ENCODE assay signal across 1 cellular context in the genomic region with DNA sequence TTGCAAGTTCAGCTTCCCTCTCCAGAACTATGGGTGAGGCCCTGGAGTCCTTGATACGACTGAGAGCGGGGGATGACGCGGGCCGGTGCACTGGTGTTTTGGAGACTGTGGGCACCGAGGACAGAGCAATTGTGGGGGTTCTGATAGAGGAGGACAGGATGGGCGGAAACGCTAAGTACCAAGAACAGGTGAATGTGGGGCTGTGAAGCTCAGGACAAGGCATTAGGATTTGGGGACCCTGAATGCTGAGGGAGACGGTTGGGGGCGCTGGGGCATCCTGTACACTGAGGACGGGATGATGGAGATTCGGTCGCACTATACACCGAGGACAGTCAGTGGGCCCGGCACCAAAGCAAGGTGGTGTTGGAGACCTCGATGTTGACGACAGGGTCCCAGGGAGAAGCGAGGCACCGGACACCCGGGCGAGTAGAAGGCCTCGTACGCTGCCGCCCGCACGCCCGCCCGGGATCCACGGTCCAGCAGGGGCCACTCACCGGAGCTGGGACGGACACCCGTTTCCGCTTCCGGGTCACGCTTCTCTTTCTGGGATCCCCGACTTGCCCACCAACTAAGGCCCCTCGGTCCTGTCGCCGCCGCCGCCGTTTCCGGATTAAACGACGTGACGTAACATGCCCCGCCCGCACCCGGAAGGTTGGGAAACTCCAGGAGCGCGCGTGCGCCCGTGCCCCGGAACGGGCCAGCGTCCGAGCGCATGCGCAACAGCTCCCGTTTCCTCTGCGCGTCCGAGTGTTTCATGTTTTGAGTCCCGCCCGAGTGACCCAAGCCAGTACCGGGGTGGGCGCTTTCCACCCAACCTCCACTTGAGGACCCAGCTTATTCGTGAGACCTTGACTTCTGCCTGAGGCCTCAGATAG.
TF ChIP-seq lines count a peak whose summit lies in the region.

A gene (minus strand): TSS at position 612 of the 875 bp plus-strand sequence. CDS start 893 bp downstream, outside the sequence.

TF ChIP-seq in HEK293, 187 proteins besides CTCF, POLR2A, EP300 and RAD21 (continued from another document and continues in another):
- TF ChIP-seq, protein P1, sequence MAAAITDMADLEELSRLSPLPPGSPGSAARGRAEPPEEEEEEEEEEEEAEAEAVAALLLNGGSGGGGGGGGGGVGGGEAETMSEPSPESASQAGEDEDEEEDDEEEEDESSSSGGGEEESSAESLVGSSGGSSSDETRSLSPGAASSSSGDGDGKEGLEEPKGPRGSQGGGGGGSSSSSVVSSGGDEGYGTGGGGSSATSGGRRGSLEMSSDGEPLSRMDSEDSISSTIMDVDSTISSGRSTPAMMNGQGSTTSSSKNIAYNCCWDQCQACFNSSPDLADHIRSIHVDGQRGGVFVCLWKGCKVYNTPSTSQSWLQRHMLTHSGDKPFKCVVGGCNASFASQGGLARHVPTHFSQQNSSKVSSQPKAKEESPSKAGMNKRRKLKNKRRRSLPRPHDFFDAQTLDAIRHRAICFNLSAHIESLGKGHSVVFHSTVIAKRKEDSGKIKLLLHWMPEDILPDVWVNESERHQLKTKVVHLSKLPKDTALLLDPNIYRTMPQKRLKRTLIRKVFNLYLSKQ (tag by site-specific recombination; IDR thresholded peaks at IDR 0.05; ENCODE audit: borderline replicate concordance), result no peak
- TF ChIP-seq, protein P2, sequence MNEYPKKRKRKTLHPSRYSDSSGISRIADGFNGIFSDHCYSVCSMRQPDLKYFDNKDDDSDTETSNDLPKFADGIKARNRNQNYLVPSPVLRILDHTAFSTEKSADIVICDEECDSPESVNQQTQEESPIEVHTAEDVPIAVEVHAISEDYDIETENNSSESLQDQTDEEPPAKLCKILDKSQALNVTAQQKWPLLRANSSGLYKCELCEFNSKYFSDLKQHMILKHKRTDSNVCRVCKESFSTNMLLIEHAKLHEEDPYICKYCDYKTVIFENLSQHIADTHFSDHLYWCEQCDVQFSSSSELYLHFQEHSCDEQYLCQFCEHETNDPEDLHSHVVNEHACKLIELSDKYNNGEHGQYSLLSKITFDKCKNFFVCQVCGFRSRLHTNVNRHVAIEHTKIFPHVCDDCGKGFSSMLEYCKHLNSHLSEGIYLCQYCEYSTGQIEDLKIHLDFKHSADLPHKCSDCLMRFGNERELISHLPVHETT (tag by site-specific recombination; IDR thresholded peaks at IDR 0.05), result peak; percentile 75
- peak; percentile 93 for TF ChIP-seq ZBTB20 (tag by site-specific recombination; IDR thresholded peaks at IDR 0.05)
- peak; percentile 56; the same call in 1 of the 2 replicates for TF ChIP-seq WT1 (tag by site-specific recombination; IDR thresholded peaks at IDR 0.05)
- TF ChIP-seq, protein P3, sequence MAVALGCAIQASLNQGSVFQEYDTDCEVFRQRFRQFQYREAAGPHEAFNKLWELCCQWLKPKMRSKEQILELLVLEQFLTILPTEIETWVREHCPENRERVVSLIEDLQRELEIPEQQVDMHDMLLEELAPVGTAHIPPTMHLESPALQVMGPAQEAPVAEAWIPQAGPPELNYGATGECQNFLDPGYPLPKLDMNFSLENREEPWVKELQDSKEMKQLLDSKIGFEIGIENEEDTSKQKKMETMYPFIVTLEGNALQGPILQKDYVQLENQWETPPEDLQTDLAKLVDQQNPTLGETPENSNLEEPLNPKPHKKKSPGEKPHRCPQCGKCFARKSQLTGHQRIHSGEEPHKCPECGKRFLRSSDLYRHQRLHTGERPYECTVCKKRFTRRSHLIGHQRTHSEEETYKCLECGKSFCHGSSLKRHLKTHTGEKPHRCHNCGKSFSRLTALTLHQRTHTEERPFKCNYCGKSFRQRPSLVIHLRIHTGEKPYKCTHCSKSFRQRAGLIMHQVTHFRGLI (tag by site-specific recombination; IDR thresholded peaks at IDR 0.05), result peak; percentile 35; the same call in 1 of the 2 replicates
- TF ChIP-seq, protein P4, sequence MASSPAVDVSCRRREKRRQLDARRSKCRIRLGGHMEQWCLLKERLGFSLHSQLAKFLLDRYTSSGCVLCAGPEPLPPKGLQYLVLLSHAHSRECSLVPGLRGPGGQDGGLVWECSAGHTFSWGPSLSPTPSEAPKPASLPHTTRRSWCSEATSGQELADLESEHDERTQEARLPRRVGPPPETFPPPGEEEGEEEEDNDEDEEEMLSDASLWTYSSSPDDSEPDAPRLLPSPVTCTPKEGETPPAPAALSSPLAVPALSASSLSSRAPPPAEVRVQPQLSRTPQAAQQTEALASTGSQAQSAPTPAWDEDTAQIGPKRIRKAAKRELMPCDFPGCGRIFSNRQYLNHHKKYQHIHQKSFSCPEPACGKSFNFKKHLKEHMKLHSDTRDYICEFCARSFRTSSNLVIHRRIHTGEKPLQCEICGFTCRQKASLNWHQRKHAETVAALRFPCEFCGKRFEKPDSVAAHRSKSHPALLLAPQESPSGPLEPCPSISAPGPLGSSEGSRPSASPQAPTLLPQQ (tag by site-specific recombination; IDR thresholded peaks at IDR 0.05), result no peak; the same call in 1 of the 2 replicates
- TF ChIP-seq ZNF324 (tag by site-specific recombination; IDR thresholded peaks at IDR 0.05), result no peak; the same call in 1 of the 2 replicates
- peak; percentile 75; the same call in 1 of the 2 replicates for TF ChIP-seq HOXC10 (CRISPR knock-in tag; IDR thresholded peaks at IDR 0.05)
- no peak for TF ChIP-seq ZNF404 (tag by site-specific recombination; IDR thresholded peaks at IDR 0.05)
- TF ChIP-seq, protein P5, sequence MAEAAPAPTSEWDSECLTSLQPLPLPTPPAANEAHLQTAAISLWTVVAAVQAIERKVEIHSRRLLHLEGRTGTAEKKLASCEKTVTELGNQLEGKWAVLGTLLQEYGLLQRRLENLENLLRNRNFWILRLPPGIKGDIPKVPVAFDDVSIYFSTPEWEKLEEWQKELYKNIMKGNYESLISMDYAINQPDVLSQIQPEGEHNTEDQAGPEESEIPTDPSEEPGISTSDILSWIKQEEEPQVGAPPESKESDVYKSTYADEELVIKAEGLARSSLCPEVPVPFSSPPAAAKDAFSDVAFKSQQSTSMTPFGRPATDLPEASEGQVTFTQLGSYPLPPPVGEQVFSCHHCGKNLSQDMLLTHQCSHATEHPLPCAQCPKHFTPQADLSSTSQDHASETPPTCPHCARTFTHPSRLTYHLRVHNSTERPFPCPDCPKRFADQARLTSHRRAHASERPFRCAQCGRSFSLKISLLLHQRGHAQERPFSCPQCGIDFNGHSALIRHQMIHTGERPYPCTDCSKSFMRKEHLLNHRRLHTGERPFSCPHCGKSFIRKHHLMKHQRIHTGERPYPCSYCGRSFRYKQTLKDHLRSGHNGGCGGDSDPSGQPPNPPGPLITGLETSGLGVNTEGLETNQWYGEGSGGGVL (tag by site-specific recombination; IDR thresholded peaks at IDR 0.05), result peak; percentile 44
- TF ChIP-seq KLF1 (tag by site-specific recombination; IDR thresholded peaks at IDR 0.05), result 0 out of 2 replicates have a peak, but pooled peaks have one; percentile 22
- TF ChIP-seq ZNF561 (tag by site-specific recombination; IDR thresholded peaks at IDR 0.05; ENCODE audit: borderline replicate concordance), result peak; percentile 75; the same call in 1 of the 2 replicates
- TF ChIP-seq, protein P6, sequence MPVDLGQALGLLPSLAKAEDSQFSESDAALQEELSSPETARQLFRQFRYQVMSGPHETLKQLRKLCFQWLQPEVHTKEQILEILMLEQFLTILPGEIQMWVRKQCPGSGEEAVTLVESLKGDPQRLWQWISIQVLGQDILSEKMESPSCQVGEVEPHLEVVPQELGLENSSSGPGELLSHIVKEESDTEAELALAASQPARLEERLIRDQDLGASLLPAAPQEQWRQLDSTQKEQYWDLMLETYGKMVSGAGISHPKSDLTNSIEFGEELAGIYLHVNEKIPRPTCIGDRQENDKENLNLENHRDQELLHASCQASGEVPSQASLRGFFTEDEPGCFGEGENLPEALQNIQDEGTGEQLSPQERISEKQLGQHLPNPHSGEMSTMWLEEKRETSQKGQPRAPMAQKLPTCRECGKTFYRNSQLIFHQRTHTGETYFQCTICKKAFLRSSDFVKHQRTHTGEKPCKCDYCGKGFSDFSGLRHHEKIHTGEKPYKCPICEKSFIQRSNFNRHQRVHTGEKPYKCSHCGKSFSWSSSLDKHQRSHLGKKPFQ (tag by site-specific recombination; IDR thresholded peaks at IDR 0.05), result no peak
- TF ChIP-seq ZNF292 (tag by site-specific recombination; IDR thresholded peaks at IDR 0.05; ENCODE audit: borderline replicate concordance, low read depth), result no peak
- TF ChIP-seq ZNF37A (tag by site-specific recombination; IDR thresholded peaks at IDR 0.05), result no peak
- TF ChIP-seq TRIM28 (IDR thresholded peaks at IDR 0.05; ENCODE audit: borderline replicate concordance, low read length), result no peak
- no peak for TF ChIP-seq ZNF112 (tag by site-specific recombination; IDR thresholded peaks at IDR 0.05)
- no peak for TF ChIP-seq TCF7L2 (IDR thresholded peaks at IDR 0.05; ENCODE audit: borderline replicate concordance, low read depth, low read length)
- TF ChIP-seq ZNF514 (tag by site-specific recombination; IDR thresholded peaks at IDR 0.05), result no peak
- TF ChIP-seq ZBTB21 (tag by site-specific recombination; IDR thresholded peaks at IDR 0.05), result peak; percentile 98
- no peak for TF ChIP-seq ZNF157 (tag by site-specific recombination; IDR thresholded peaks at IDR 0.05)
- TF ChIP-seq ZFP37 (tag by site-specific recombination; IDR thresholded peaks at IDR 0.05), result peak; percentile 86
- no peak for TF ChIP-seq ZNF302 (tag by site-specific recombination; IDR thresholded peaks at IDR 0.05; ENCODE audit: low read depth)
- no peak for TF ChIP-seq ZNF585B (tag by site-specific recombination; IDR thresholded peaks at IDR 0.05)
- TF ChIP-seq ZNF133 (tag by site-specific recombination; IDR thresholded peaks at IDR 0.05), result no peak
- TF ChIP-seq, protein P7, sequence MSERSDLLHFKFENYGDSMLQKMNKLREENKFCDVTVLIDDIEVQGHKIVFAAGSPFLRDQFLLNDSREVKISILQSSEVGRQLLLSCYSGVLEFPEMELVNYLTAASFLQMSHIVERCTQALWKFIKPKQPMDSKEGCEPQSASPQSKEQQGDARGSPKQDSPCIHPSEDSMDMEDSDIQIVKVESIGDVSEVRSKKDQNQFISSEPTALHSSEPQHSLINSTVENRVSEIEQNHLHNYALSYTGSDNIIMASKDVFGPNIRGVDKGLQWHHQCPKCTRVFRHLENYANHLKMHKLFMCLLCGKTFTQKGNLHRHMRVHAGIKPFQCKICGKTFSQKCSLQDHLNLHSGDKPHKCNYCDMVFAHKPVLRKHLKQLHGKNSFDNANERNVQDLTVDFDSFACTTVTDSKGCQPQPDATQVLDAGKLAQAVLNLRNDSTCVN (tag by site-specific recombination; optimal IDR thresholded peaks at IDR 0.05), result peak; percentile 91
- TF ChIP-seq ZNF24 (tag by site-specific recombination; IDR thresholded peaks at IDR 0.05), result peak; percentile 60; the same call in 1 of the 2 replicates
- TF ChIP-seq ZNF664 (tag by site-specific recombination; IDR thresholded peaks at IDR 0.05), result no peak
- TF ChIP-seq IKZF3 (tag by site-specific recombination; IDR thresholded peaks at IDR 0.05), result peak; percentile 62; the same call in 1 of the 2 replicates
- TF ChIP-seq, protein P8, sequence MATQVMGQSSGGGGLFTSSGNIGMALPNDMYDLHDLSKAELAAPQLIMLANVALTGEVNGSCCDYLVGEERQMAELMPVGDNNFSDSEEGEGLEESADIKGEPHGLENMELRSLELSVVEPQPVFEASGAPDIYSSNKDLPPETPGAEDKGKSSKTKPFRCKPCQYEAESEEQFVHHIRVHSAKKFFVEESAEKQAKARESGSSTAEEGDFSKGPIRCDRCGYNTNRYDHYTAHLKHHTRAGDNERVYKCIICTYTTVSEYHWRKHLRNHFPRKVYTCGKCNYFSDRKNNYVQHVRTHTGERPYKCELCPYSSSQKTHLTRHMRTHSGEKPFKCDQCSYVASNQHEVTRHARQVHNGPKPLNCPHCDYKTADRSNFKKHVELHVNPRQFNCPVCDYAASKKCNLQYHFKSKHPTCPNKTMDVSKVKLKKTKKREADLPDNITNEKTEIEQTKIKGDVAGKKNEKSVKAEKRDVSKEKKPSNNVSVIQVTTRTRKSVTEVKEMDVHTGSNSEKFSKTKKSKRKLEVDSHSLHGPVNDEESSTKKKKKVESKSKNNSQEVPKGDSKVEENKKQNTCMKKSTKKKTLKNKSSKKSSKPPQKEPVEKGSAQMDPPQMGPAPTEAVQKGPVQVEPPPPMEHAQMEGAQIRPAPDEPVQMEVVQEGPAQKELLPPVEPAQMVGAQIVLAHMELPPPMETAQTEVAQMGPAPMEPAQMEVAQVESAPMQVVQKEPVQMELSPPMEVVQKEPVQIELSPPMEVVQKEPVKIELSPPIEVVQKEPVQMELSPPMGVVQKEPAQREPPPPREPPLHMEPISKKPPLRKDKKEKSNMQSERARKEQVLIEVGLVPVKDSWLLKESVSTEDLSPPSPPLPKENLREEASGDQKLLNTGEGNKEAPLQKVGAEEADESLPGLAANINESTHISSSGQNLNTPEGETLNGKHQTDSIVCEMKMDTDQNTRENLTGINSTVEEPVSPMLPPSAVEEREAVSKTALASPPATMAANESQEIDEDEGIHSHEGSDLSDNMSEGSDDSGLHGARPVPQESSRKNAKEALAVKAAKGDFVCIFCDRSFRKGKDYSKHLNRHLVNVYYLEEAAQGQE (tag by site-specific recombination; IDR thresholded peaks at IDR 0.05), result peak; percentile 55
- TF ChIP-seq, protein P9, sequence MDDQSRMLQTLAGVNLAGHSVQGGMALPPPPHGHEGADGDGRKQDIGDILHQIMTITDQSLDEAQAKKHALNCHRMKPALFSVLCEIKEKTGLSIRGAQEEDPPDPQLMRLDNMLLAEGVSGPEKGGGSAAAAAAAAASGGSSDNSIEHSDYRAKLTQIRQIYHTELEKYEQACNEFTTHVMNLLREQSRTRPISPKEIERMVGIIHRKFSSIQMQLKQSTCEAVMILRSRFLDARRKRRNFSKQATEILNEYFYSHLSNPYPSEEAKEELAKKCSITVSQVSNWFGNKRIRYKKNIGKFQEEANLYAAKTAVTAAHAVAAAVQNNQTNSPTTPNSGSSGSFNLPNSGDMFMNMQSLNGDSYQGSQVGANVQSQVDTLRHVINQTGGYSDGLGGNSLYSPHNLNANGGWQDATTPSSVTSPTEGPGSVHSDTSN (CRISPR knock-in tag; IDR thresholded peaks at IDR 0.05), result peak; percentile 98
- peak; percentile 72; the same call in 1 of the 2 replicates for TF ChIP-seq ZNF391 (tag by site-specific recombination; IDR thresholded peaks at IDR 0.05; ENCODE audit: borderline replicate concordance, low read depth)
- no peak for TF ChIP-seq ZNF558 (tag by site-specific recombination; IDR thresholded peaks at IDR 0.05)
- TF ChIP-seq, protein P10, sequence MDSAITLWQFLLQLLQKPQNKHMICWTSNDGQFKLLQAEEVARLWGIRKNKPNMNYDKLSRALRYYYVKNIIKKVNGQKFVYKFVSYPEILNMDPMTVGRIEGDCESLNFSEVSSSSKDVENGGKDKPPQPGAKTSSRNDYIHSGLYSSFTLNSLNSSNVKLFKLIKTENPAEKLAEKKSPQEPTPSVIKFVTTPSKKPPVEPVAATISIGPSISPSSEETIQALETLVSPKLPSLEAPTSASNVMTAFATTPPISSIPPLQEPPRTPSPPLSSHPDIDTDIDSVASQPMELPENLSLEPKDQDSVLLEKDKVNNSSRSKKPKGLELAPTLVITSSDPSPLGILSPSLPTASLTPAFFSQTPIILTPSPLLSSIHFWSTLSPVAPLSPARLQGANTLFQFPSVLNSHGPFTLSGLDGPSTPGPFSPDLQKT (IDR thresholded peaks at IDR 0.05; ENCODE audit: borderline replicate concordance, low read depth, low read length), result peak; percentile 72; the same call in 1 of the 2 replicates
- TF ChIP-seq ZNF202 (tag by site-specific recombination; IDR thresholded peaks at IDR 0.05; ENCODE audit: borderline replicate concordance), result no peak
- peak; percentile 53 for TF ChIP-seq OVOL3 (tag by site-specific recombination; IDR thresholded peaks at IDR 0.05)
